1 cellular context compared by ENCODE assay signal in genomic region chr16:27972500-27972899, GRCh38.
TF ChIP-seq lines count a peak whose summit lies in the region.

No MANE protein-coding gene starts in this region.

TF ChIP-seq in HEK293, 187 proteins besides CTCF, POLR2A, EP300 and RAD21 (continued from another document):
- TF ChIP-seq ZNF48 (tag by site-specific recombination; IDR thresholded peaks at IDR 0.05) (no peak), ZNF2 (tag by site-specific recombination; IDR thresholded peaks at IDR 0.05) (no peak), MYNN (tag by site-specific recombination; IDR thresholded peaks at IDR 0.05; ENCODE audit: borderline replicate concordance) (no peak)
